Comparison of ENCODE assay signal across 8 cellular contexts in genomic region chr11:78419327-78419726, GRCh38. TPM values are rescaled to one million over a fixed set of nuclear protein-coding genes. Genes with fewer than 3 reads are reported as not detected.
DNase-seq lines count a peak whose midpoint lies in the region; ATAC-seq and TF ChIP-seq lines count a peak whose summit lies in the region.

No MANE protein-coding gene starts in this region.

- peak overlapping the region in 7 of 10 donors; percentile 76 to 90 (median 83) for H3K4me3 Mint-ChIP-seq in naive thymus-derived CD4-positive, alpha-beta T cell

- CTCF ChIA-PET in naive thymus-derived CD4-positive, alpha-beta T cell (lab: Charles Lee) = interaction anchor here (1.0 to 1.1 kb wide), 3 partner anchors 10 to 340 kb away, joined by 3 to 4 read pairs (median 4); partner anchors contain the start of gene NDUFC2

- peaks cover 21 to 63% (median 26%) of the 10 kb centered on the region in 7 donors for H3K4me1 Mint-ChIP-seq in naive thymus-derived CD4-positive, alpha-beta T cell

- H3K9me3 ChIP-seq in naive thymus-derived CD4-positive, alpha-beta T cell (ENCODE audit: control insufficient read depth in 2 of 3, low read length in 3 of 3) = no peaks in the 10 kb centered on the region

- peaks cover 15 to 33% (median 22%) of the 10 kb centered on the region in 5 donors for H3K27me3 Mint-ChIP-seq in naive thymus-derived CD4-positive, alpha-beta T cell

- no peaks in the 10 kb centered on the region for H3K27me3 ChIP-seq in dorsolateral prefrontal cortex
- no peaks in the 10 kb centered on the region for H3K27me3 ChIP-seq in naive thymus-derived CD4-positive, alpha-beta T cell (ENCODE audit: control insufficient read depth in 2 of 2, insufficient read depth in 2 of 2, low read length in 2 of 2)

- H3K4me3 ChIP-seq in AG10803 (ENCODE audit: low read length) (peak overlapping the region; percentile 17), NB4 (ENCODE audit: low read depth, low read length) (no peak overlapping the region), dorsolateral prefrontal cortex (peak overlapping the region in 31 of 59 donors; percentile 2 to 93 (median 86))
- no peak overlapping the region for H3K4me3 ChIP-seq in naive thymus-derived CD4-positive, alpha-beta T cell (ENCODE audit: low read length)

- H3K27ac Mint-ChIP-seq in naive thymus-derived CD4-positive, alpha-beta T cell = peak overlapping the region in 2 of 9 donors; percentile 20 to 43

- no peaks in the 10 kb centered on the region for H3K9me3 Mint-ChIP-seq in naive thymus-derived CD4-positive, alpha-beta T cell

- peaks cover 8 to 17% of the 10 kb centered on the region in 2 donors for H3K4me1 ChIP-seq in naive thymus-derived CD4-positive, alpha-beta T cell (ENCODE audit: control insufficient read depth in 2 of 2, insufficient read depth in 2 of 2, low read length in 2 of 2)

- no peaks in the 10 kb centered on the region for H3K36me3 ChIP-seq in naive thymus-derived CD4-positive, alpha-beta T cell (ENCODE audit: control insufficient read depth in 2 of 3, insufficient read depth in 3 of 3, low read length in 3 of 3)

- POLR2A ChIA-PET in naive thymus-derived CD4-positive, alpha-beta T cell (lab: Charles Lee) = interaction anchor here (0.9 to 1.5 kb wide), 3 partner anchors 230 to 425 kb away, joined by 3 to 5 read pairs (median 4); partner anchors contain the start of genes ALG8 and INTS4

- TF ChIP-seq CTCF in AG10803 (conservative IDR thresholded peaks at IDR 0.05; ENCODE audit: low read length) (no peak), NB4 (IDR thresholded peaks at IDR 0.05; ENCODE audit: low read depth, low read length) (no peak), dorsolateral prefrontal cortex (IDR thresholded peaks at IDR 0.05 in 54 of 56, conservative IDR thresholded peaks at IDR 0.05 in 2 of 56; ENCODE audit: low read depth in 1 of 56, partially characterized antibody in 56 of 56) (no peak)

- H3K27ac ChIP-seq in dorsolateral prefrontal cortex = peak overlapping the region in 58 of 59 donors; percentile 16 to 100 (median 94)
- no peak overlapping the region for H3K27ac ChIP-seq in naive thymus-derived CD4-positive, alpha-beta T cell (ENCODE audit: low read depth, low read length)

- H3K36me3 Mint-ChIP-seq in naive thymus-derived CD4-positive, alpha-beta T cell = peaks cover 0 to 11% (median 0%) of the 10 kb centered on the region in 5 donors

- intact Hi-C loops in dorsolateral prefrontal cortex (cut with DNase I) = loop anchor here (2.0 to 10.0 kb wide), 6 partner anchors 42 to 191 kb away; no protein-coding TSS in a partner anchor
- intact Hi-C loops in naive thymus-derived CD4-positive, alpha-beta T cell (cut with micrococcal nuclease) = loop anchor here (2.0 to 5.0 kb wide), 4 partner anchors 13 to 427 kb away; partner anchors contain the start of genes NDUFC2 (in 2 of the 2) and INTS4 (in 1 of the 2)

- DNase-seq in AG10803 (ENCODE audit: low read depth) (peak; percentile 97), NB4 (ENCODE audit: low read depth) (peak; percentile 43), dorsolateral prefrontal cortex (peak in 3 of 10 donors; percentile 27 to 52 (median 49)), cortex of kidney (lab: John Stamatoyannopoulos, UW) (no peak)
- no peak for DNase-seq in naive thymus-derived CD4-positive, alpha-beta T cell

- no peak for TF ChIP-seq POLR2A in NB4 (IDR thresholded peaks at IDR 0.05; ENCODE audit: extremely low read depth, insufficient read length)

- peak; percentile 20 for ATAC-seq in naive thymus-derived CD4-positive, alpha-beta T cell
- ATAC-seq in GM19328 (IDR thresholded peaks at IDR 0.05; ENCODE audit: unreplicated experiment) = no peak
- no peak for ATAC-seq in HG03378 (IDR thresholded peaks at IDR 0.05; ENCODE audit: unreplicated experiment)
- no peak for ATAC-seq in GM18870 (IDR thresholded peaks at IDR 0.05; ENCODE audit: unreplicated experiment)

RNA-seq across cellular contexts. Expression of gene GAB2, which starts 1.7 kb away (rescaled TPM):
- 100 to 1,000 TPM in 37 of 120 experiments, 10 to 100 TPM in 83; 36.8 to 242 (median 84.6) TPM for total RNA-seq in dorsolateral prefrontal cortex
- 10 to 100 TPM in 3 of 5 experiments, 1 to 10 TPM in 2; 2.5 to 42.6 (median 11.0) TPM for total RNA-seq in naive thymus-derived CD4-positive, alpha-beta T cell
- polyA plus RNA-seq in naive thymus-derived CD4-positive, alpha-beta T cell = under 1 TPM; 0.17 to 0.46 TPM

Comparison
In these comparisons a context has a peak if more than half of its experiments do, and no peak if none do; other contexts are left out.
1. DNase-seq: peak in AG10803 (single experiment) and NB4 (single experiment); none in naive thymus-derived CD4-positive, alpha-beta T cell (0 of 9) and cortex of kidney (single experiment).
2. H3K4me3 ChIP-seq: peak in AG10803 (single experiment) and dorsolateral prefrontal cortex (31 of 59); none in NB4 (single experiment) and naive thymus-derived CD4-positive, alpha-beta T cell (single experiment).